25 cellular contexts compared by ENCODE assay signal in genomic region chr10:29859521-29860130, GRCh38.
A peak's percentile ranks its signal among the peaks of the same experiment; 100 is the strongest.
DNase-seq lines count a peak whose midpoint lies in the region; ATAC-seq, FAIRE-seq and TF ChIP-seq lines count a peak whose summit lies in the region.
"Had no signal": no experiment of that assay in that cellular context is flagged by ENCODE, and none has a peak within 500 bp of the region (broad histone marks: within the 10 kb centered on the region; RNA-seq: fewer than 3 reads in every experiment).

No MANE protein-coding gene starts in this region.

- DNase-seq in A172 (ENCODE audit: low spot score) = peak; percentile 39
- DNase-seq in HFFc6 = peak; percentile 15
- DNase-seq in epithelial cell of prostate (ENCODE audit: low read depth, low spot score) = peak; percentile 61
- peak; percentile 83 for DNase-seq in osteoblast (ENCODE audit: insufficient read length, low spot score, missing footprints)
- DNase-seq in GM12892 (ENCODE audit: insufficient read length) = no peak
- no peak for DNase-seq in WTC11 (ENCODE audit: low spot score)
- no peak for DNase-seq in NCI-H1417 (lab: John Stamatoyannopoulos, UW)
- DNase-seq in activated CD8-positive, alpha-beta memory T cell treated with anti-CD3 and anti-CD28 coated beads for 24 hours = no peak
- DNase-seq: activated CD4-positive, alpha-beta T cell treated with anti-CD3 and anti-CD28 coated beads for 48 hours; activated T-cell treated with anti-CD3 and anti-CD28 coated beads, Interleukin-2, amount 50 U/mL, for 24 hours; central memory CD4-positive, alpha-beta T cell; effector memory CD8-positive, alpha-beta T cell; head of caudate nucleus; NCI-H1048; right lobe of liver; SIG-M5; stimulated activated CD4-positive, alpha-beta T cell treated with anti-CD3 and anti-CD28 coated beads, Interleukin-2, amount 100 ng/mL, for 48 hours; T1000; upper lobe of left lung had no signal

- no peaks in the 10 kb centered on the region for H3K9me3 ChIP-seq in osteoblast (ENCODE audit: low read depth, low read length)
- H3K9me3 ChIP-seq: right lobe of liver, upper lobe of left lung had no signal

- no peak overlapping the region for H3K4me3 Mint-ChIP-seq in HFFc6
- H3K4me3 Mint-ChIP-seq in WTC11 = no peak overlapping the region
- H3K4me3 Mint-ChIP-seq: activated naive CD8-positive, alpha-beta T cell; activated T-cell treated with anti-CD3 and anti-CD28 coated beads, Interleukin-2, amount 50 U/mL, for 24 hours; effector memory CD8-positive, alpha-beta T cell; memory B cell; neural crest cell had no signal

- H3K79me2 ChIP-seq in osteoblast (ENCODE audit: insufficient read depth, low read length) = no peaks in the 10 kb centered on the region

- ATAC-seq in WTC11 = no peak
- ATAC-seq: effector memory CD8-positive, alpha-beta T cell; HCT116; right lobe of liver had no signal

- H3K27ac ChIP-seq in epithelial cell of prostate (peak overlapping the region; percentile 41), osteoblast (ENCODE audit: low read depth, low read length) (peak overlapping the region; percentile 6)
- H3K27ac ChIP-seq: right lobe of liver, upper lobe of left lung had no signal

- FAIRE-seq in GM12892 (lab: Jason Lieb, UNC) = no peak
- FAIRE-seq: A204.1, G401.6 had no signal

- H3K36me3 Mint-ChIP-seq in HFFc6 (ENCODE audit: low read depth) (no peaks in the 10 kb centered on the region), WTC11 (no peaks in the 10 kb centered on the region)
- H3K36me3 Mint-ChIP-seq: activated naive CD8-positive, alpha-beta T cell; memory B cell had no signal

- H3K27ac Mint-ChIP-seq in HFFc6 (no peak overlapping the region), WTC11 (no peak overlapping the region)
- H3K27ac Mint-ChIP-seq: activated naive CD8-positive, alpha-beta T cell; activated T-cell treated with anti-CD3 and anti-CD28 coated beads, Interleukin-2, amount 50 U/mL, for 24 hours; effector memory CD8-positive, alpha-beta T cell; memory B cell had no signal

- peaks cover 45% of the 10 kb centered on the region for H3K4me1 Mint-ChIP-seq in HFFc6 (ENCODE audit: low read depth)
- H3K4me1 Mint-ChIP-seq in WTC11 = peaks cover 6% of the 10 kb centered on the region
- H3K4me1 Mint-ChIP-seq: memory B cell had no signal

- no peaks in the 10 kb centered on the region for H4K20me1 ChIP-seq in osteoblast (ENCODE audit: insufficient read depth, low read length)

- H3K4me3 ChIP-seq in osteoblast (ENCODE audit: insufficient read depth, low read length) = peak overlapping the region; percentile 22
- H3K4me3 ChIP-seq: right lobe of liver, upper lobe of left lung had no signal

- H3K27me3 ChIP-seq in osteoblast (ENCODE audit: insufficient read depth, low read length) = peaks cover 14% of the 10 kb centered on the region
- H3K27me3 ChIP-seq: right lobe of liver, upper lobe of left lung had no signal

- H3K36me3 ChIP-seq in osteoblast (ENCODE audit: insufficient read depth, low read length) = no peaks in the 10 kb centered on the region
- H3K36me3 ChIP-seq: right lobe of liver, upper lobe of left lung had no signal

- CTCF ChIA-PET in WTC11 (lab: Charles Lee) = interaction anchor here (0.7 to 1.2 kb wide), 2 partner anchors 142 to 292 kb away, joined by 4 read pairs; no protein-coding TSS in a partner anchor

- TF ChIP-seq POLR2A in GM12892 (IDR thresholded peaks at IDR 0.05; ENCODE audit: low read depth, low read length) = no peak

- H2AFZ ChIP-seq in osteoblast (ENCODE audit: low read length) = no peak overlapping the region

- H3K4me1 ChIP-seq in osteoblast (ENCODE audit: insufficient read depth, low read length) = peaks cover 43% of the 10 kb centered on the region

- H3K27me3 Mint-ChIP-seq in HFFc6 (ENCODE audit: insufficient read depth) (peaks cover 40% of the 10 kb centered on the region), WTC11 (ENCODE audit: low read depth) (no peaks in the 10 kb centered on the region)
- H3K27me3 Mint-ChIP-seq: memory B cell had no signal

- TF ChIP-seq CTCF in HFFc6 (IDR thresholded peaks at IDR 0.05) = no peak
- no peak for TF ChIP-seq CTCF in osteoblast (IDR thresholded peaks at IDR 0.05; ENCODE audit: extremely low read depth, low read depth, low read length)
- no peak for TF ChIP-seq CTCF in WTC11 (IDR thresholded peaks at IDR 0.05)

- POLR2A ChIA-PET in WTC11 (lab: Charles Lee) = no interaction called here

- H3K9me3 Mint-ChIP-seq in HFFc6 = no peaks in the 10 kb centered on the region
- H3K9me3 Mint-ChIP-seq in WTC11 = no peaks in the 10 kb centered on the region
- H3K9me3 Mint-ChIP-seq: activated T-cell treated with anti-CD3 and anti-CD28 coated beads, Interleukin-2, amount 50 U/mL, for 24 hours; effector memory CD8-positive, alpha-beta T cell; memory B cell; neural crest cell had no signal

- peak overlapping the region; percentile 58 for H3K4me2 ChIP-seq in osteoblast (ENCODE audit: insufficient read depth, low read length)

TF ChIP-seq in WTC11, 78 proteins besides CTCF, POLR2A, EP300 and RAD21:
- TF ChIP-seq MXD4 (CRISPR knock-in tag; IDR thresholded peaks at IDR 0.05; ENCODE audit: borderline replicate concordance) (no peak), TEAD4 (CRISPR knock-in tag; IDR thresholded peaks at IDR 0.05) (no peak), ZMAT4 (CRISPR knock-in tag; IDR thresholded peaks at IDR 0.05) (no peak), FOXK1 (CRISPR knock-in tag; IDR thresholded peaks at IDR 0.05) (no peak)

Comparison
In these comparisons a context has a peak if more than half of its experiments do, and no peak if none do; other contexts are left out.
1. DNase-seq: peak in A172 (single experiment), HFFc6 (single experiment), epithelial cell of prostate (single experiment) and osteoblast (single experiment); none in GM12892 (single experiment), WTC11 (single experiment), NCI-H1417 (0 of 3) and activated CD8-positive, alpha-beta memory T cell treated with anti-CD3 and anti-CD28 coated beads for 24 hours (single experiment).